In the genomic region with DNA sequence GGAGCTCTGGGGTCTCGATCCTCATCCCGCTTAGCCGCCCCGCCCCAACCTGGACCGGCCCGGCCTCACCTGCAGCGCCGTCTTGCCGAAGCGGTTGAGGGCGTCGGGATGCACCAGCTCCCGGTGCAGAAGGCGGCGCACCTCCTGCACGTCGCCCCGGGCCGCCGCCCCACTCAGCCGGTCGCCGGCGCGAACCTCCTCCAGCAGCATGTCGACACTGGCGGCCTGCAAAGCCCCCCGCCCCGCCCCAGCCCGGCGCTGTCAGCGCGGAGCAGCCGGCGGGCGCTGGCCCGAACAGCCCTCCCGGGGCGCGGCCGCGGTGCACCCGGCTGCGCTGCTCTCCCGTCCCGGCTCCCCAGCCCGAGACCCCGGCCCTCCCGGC, we compare ENCODE assay signal across 6 cellular contexts. TPM values are rescaled to one million over a fixed set of nuclear protein-coding genes. Genes with fewer than 3 reads are reported as not detected.
DNase-seq lines count a peak whose midpoint lies in the region; ATAC-seq and TF ChIP-seq lines count a peak whose summit lies in the region.

No MANE protein-coding gene starts in this region.

- H3K27me3 Mint-ChIP-seq in T-cell: no peaks in the 10 kb centered on the region

- peaks cover 43 to 54% (median 54%) of the 10 kb centered on the region in 3 donors for H3K4me1 Mint-ChIP-seq in T-cell

- peak overlapping the region; percentile 93 to 97 (median 95) for H3K4me3 Mint-ChIP-seq in T-cell

- no peaks in the 10 kb centered on the region for H3K9me3 Mint-ChIP-seq in T-cell

- no peaks in the 10 kb centered on the region for H3K36me3 Mint-ChIP-seq in T-cell

- POLR2A ChIA-PET in T-cell (lab: Charles Lee): interaction anchor here in 1 of 2 donors (0.7 kb wide), 1 partner anchor 875 kb away, joined by 3 read pairs; no protein-coding TSS in a partner anchor

- H3K27ac Mint-ChIP-seq in T-cell: peak overlapping the region; percentile 97 to 98

- DNase-seq in activated T-cell treated with anti-CD3 and anti-CD28 coated beads for 24 hours (ENCODE audit: low read depth): peak; percentile 37
- DNase-seq in activated T-cell treated with anti-CD3 and anti-CD28 coated beads for 4 hours: no peak
- peak in 27 of 34 experiments; percentile 35 to 72 (median 58) for DNase-seq in T-cell
- DNase-seq in foreskin fibroblast: peak in 1 of 2 donors; percentile 57
- DNase-seq in stimulated activated CD8-positive, alpha-beta memory T cell treated with anti-CD3 and anti-CD28 coated beads, Interleukin-2, amount 100 ng/mL, for 48 hours (ENCODE audit: low read depth in 2 of 2): peak; percentile 51 to 55

- TF ChIP-seq CTCF in foreskin fibroblast (IDR thresholded peaks at IDR 0.05; ENCODE audit: low read depth, low read length): no peak

- peak overlapping the region; percentile 80 to 81 for H3K4me3 ChIP-seq in foreskin fibroblast (ENCODE audit: low read depth in 1 of 2, low read length in 2 of 2)

- CTCF ChIA-PET in T-cell (lab: Charles Lee): interaction anchor here in 1 of 2 donors (0.7 to 1.3 kb wide), 2 partner anchors 15 to 87 kb away, joined by 3 read pairs; no protein-coding TSS in a partner anchor

- peak; percentile 14 to 29 (median 22) for ATAC-seq in T-cell (replicated peaks in 1 of 4)
- no peak for ATAC-seq in GM18870 (IDR thresholded peaks at IDR 0.05; ENCODE audit: unreplicated experiment)

RNA-seq across cellular contexts. Expression of a gene that starts 0.3 kb away (rescaled TPM):
- total RNA-seq in T-cell: 10 to 100 TPM; 24.0 to 51.5 (median 32.5) TPM

RNA-seq across cellular contexts. Expression of a gene that starts 2.6 kb away (rescaled TPM):
- total RNA-seq in T-cell: 10 to 100 TPM; 50.9 to 94.8 (median 79.1) TPM

RNA-seq across cellular contexts. Expression of a gene that starts 18.7 kb away (rescaled TPM):
- 1 to 10 TPM in 2 of 5 donors, under 1 TPM in 1, not detected in 2; 0.30 to 1.6 (median 1.1) TPM for total RNA-seq in T-cell

RNA-seq across cellular contexts. Expression of a gene that starts 24.7 kb away (rescaled TPM):
- total RNA-seq in T-cell: 10 to 100 TPM; 55.7 to 63.0 (median 60.9) TPM

RNA-seq across cellular contexts. Expression of a gene that starts 51.2 kb away (rescaled TPM):
- total RNA-seq in T-cell: 10 to 100 TPM in 1 of 5 donors, 1 to 10 TPM in 4; 1.9 to 25.0 (median 6.5) TPM
